In genomic region chr4:41108481-41108880, GRCh38 we compare ENCODE assay signal across 28 cellular contexts.
"Had no signal": no experiment of that assay in that cellular context is flagged by ENCODE, and none has a peak within 500 bp of the region (broad histone marks: within the 10 kb centered on the region; RNA-seq: fewer than 3 reads in every experiment).

No MANE protein-coding gene starts in this region.

- H3K27me3 Mint-ChIP-seq: dendritic cell treated with granulocyte-macrophage colony-stimulating factor and Interleukin-4, amounts not matched to agents 40 ng/mL and 50 ng/mL, for 4 days; stimulated activated naive B cell treated with anti-CD40 and anti-IgM and Interleukin-4, amounts not matched to agents 10 μg/mL and 1 μg/mL and 100 μg/mL, for 72 hours; type B pancreatic cell had no signal

- H3K4me1 ChIP-seq: colonic mucosa, lower lobe of right lung, psoas muscle, sigmoid colon had no signal

- H3K36me3 ChIP-seq: colonic mucosa, esophagus muscularis mucosa, heart right ventricle, lower lobe of right lung, ovary, sigmoid colon, stomach, tibial artery had no signal

- H3K27ac ChIP-seq: colonic mucosa, esophagus muscularis mucosa, heart right ventricle, lower lobe of right lung, ovary, psoas muscle, sigmoid colon, stomach, testis, tibial artery had no signal

- H3K9me3 Mint-ChIP-seq: dendritic cell treated with granulocyte-macrophage colony-stimulating factor and Interleukin-4, amounts not matched to agents 40 ng/mL and 50 ng/mL, for 4 days; type B pancreatic cell had no signal

- H3K27me3 ChIP-seq: colonic mucosa, esophagus muscularis mucosa, heart right ventricle, ovary, sigmoid colon, stomach, testis, tibial artery had no signal

- H3K27ac Mint-ChIP-seq: dendritic cell treated with granulocyte-macrophage colony-stimulating factor and Interleukin-4, amounts not matched to agents 40 ng/mL and 50 ng/mL, for 4 days; naive thymus-derived CD8-positive, alpha-beta T cell; stimulated activated naive B cell treated with anti-CD40 and anti-IgM and Interleukin-4, amounts not matched to agents 10 μg/mL and 1 μg/mL and 100 μg/mL, for 72 hours; type B pancreatic cell had no signal

- ATAC-seq: left colon; left ventricle myocardium superior; lower lobe of right lung; naive thymus-derived CD8-positive, alpha-beta T cell; psoas muscle; right cardiac atrium; stimulated activated naive B cell treated with anti-CD40 and anti-IgM and Interleukin-4, amounts not matched to agents 10 μg/mL and 1 μg/mL and 100 μg/mL, for 72 hours had no signal

- H3K9me3 ChIP-seq: colonic mucosa, esophagus muscularis mucosa, lower lobe of right lung, ovary, psoas muscle, sigmoid colon, stomach, testis, tibial artery had no signal

- H3K4me1 Mint-ChIP-seq: naive thymus-derived CD8-positive, alpha-beta T cell; stimulated activated naive B cell treated with anti-CD40 and anti-IgM and Interleukin-4, amounts not matched to agents 10 μg/mL and 1 μg/mL and 100 μg/mL, for 72 hours had no signal

- DNase-seq: colonic mucosa; effector memory CD4-positive, alpha-beta T cell; foreskin melanocyte; glutamatergic neuron; heart right ventricle; hippocampal formation; kidney glomerular epithelial cell; left colon; left ventricle myocardium superior; lower lobe of right lung; naive thymus-derived CD8-positive, alpha-beta T cell; occipital lobe; ovary; posterior cingulate gyrus; psoas muscle; right cardiac atrium; sigmoid colon; stimulated activated CD4-positive, alpha-beta T cell treated with anti-CD3 and anti-CD28 coated beads, Interleukin-2, amount 100 ng/mL, for 24 hours; stimulated activated CD4-positive, alpha-beta T cell treated with anti-CD3 and anti-CD28 coated beads, Interleukin-4, amount 100 ng/mL, for 24 hours; stimulated activated naive B cell treated with anti-CD40 and anti-IgM and Interleukin-4, amounts not matched to agents 10 μg/mL and 1 μg/mL and 100 μg/mL, for 72 hours; stomach; testis; tibial artery had no signal

- FAIRE-seq: endothelial cell of umbilical vein, islet of Langerhans had no signal

- H3K4me3 Mint-ChIP-seq: dendritic cell treated with granulocyte-macrophage colony-stimulating factor and Interleukin-4, amounts not matched to agents 40 ng/mL and 50 ng/mL, for 4 days; naive thymus-derived CD8-positive, alpha-beta T cell; stimulated activated naive B cell treated with anti-CD40 and anti-IgM and Interleukin-4, amounts not matched to agents 10 μg/mL and 1 μg/mL and 100 μg/mL, for 72 hours; type B pancreatic cell had no signal

- H3K36me3 Mint-ChIP-seq: naive thymus-derived CD8-positive, alpha-beta T cell; stimulated activated naive B cell treated with anti-CD40 and anti-IgM and Interleukin-4, amounts not matched to agents 10 μg/mL and 1 μg/mL and 100 μg/mL, for 72 hours had no signal

- H3K4me3 ChIP-seq: colonic mucosa, esophagus muscularis mucosa, heart right ventricle, lower lobe of right lung, ovary, psoas muscle, sigmoid colon, stomach, testis, tibial artery had no signal
